10 cellular contexts compared by ENCODE assay signal in genomic region chr10:89129850-89130396, GRCh38.
A peak's percentile ranks its signal among the peaks of the same experiment; 100 is the strongest.
DNase-seq lines count a peak whose midpoint lies in the region; ATAC-seq and TF ChIP-seq lines count a peak whose summit lies in the region.
"Had no signal": no experiment of that assay in that cellular context is flagged by ENCODE, and none has a peak within 500 bp of the region (broad histone marks: within the 10 kb centered on the region; RNA-seq: fewer than 3 reads in every experiment).

No MANE protein-coding gene starts in this region.

- TF ChIP-seq POLR2A in sigmoid colon (IDR thresholded peaks at IDR 0.05), result no peak

- no peaks in the 10 kb centered on the region for H4K20me1 ChIP-seq in GM23248 (ENCODE audit: insufficient read depth)
- no peaks in the 10 kb centered on the region for H4K20me1 ChIP-seq in fibroblast of lung (ENCODE audit: control insufficient read depth, extremely low read depth, insufficient read depth, low read length)

- intact Hi-C loops in sigmoid colon (cut with DNase I), result no loop called here

- H3K4me3 ChIP-seq in GM23248 (peak overlapping the region; percentile 44), SJCRH30 (no peak overlapping the region), fibroblast of lung (replicated peaks in 1 of 4; ENCODE audit: control extremely low read depth in 1 of 4, insufficient read depth in 1 of 4, low read depth in 3 of 4, low read length in 4 of 4) (no peak overlapping the region), sigmoid colon (no peak overlapping the region)

- no peaks in the 10 kb centered on the region for H3K9me3 ChIP-seq in GM23248 (ENCODE audit: low read depth)
- no peaks in the 10 kb centered on the region for H3K9me3 ChIP-seq in SJCRH30 (replicated peaks)
- no peaks in the 10 kb centered on the region for H3K9me3 ChIP-seq in fibroblast of lung (ENCODE audit: control insufficient read depth, insufficient read depth, low read depth, low read length)
- H3K9me3 ChIP-seq in sigmoid colon, result no peaks in the 10 kb centered on the region

- 21% methylated on average over 6 of the region's 6 CpGs for WGBS in GM23248 (ENCODE audit: low coverage in 1 of 2, low lambda C conversion rate in 2 of 2, missing lambda C conversion rate in 2 of 2), 2 experiments
- WGBS in sigmoid colon, 2 donors, result 72 to 88% methylated on average over 6 of the region's 6 CpGs

- H3K9me3 Mint-ChIP-seq in endothelial cell (ENCODE audit: unreplicated experiment), result no peaks in the 10 kb centered on the region

- H3K36me3 Mint-ChIP-seq in endothelial cell (ENCODE audit: low read depth, unreplicated experiment), result no peaks in the 10 kb centered on the region

- H3K27me3 ChIP-seq in GM23248 (replicated peaks; ENCODE audit: insufficient read depth) (no peaks in the 10 kb centered on the region), SJCRH30 (no peaks in the 10 kb centered on the region), fibroblast of lung (ENCODE audit: control insufficient read depth, insufficient read depth, low read length) (no peaks in the 10 kb centered on the region), sigmoid colon (no peaks in the 10 kb centered on the region)

- H2AFZ ChIP-seq in GM23248, result no peak overlapping the region; the same call in 1 of the 2 replicates
- H2AFZ ChIP-seq in fibroblast of lung (ENCODE audit: low read length), result no peak overlapping the region

- H3K9ac ChIP-seq in GM23248, result peak overlapping the region; percentile 35; the same call in 1 of the 2 replicates
- H3K9ac ChIP-seq in fibroblast of lung (ENCODE audit: insufficient read depth, low read length), result no peak overlapping the region

- H3K4me3 Mint-ChIP-seq in endothelial cell (ENCODE audit: unreplicated experiment), result no peak overlapping the region

- H3K79me2 ChIP-seq in GM23248 (ENCODE audit: insufficient read depth), result no peaks in the 10 kb centered on the region
- no peaks in the 10 kb centered on the region for H3K79me2 ChIP-seq in fibroblast of lung (ENCODE audit: control insufficient read depth, insufficient read depth, low read length)

- no peak for ATAC-seq in activated CD4-positive, CD25-positive, alpha-beta regulatory T cell treated with anti-CD3 and anti-CD28 coated beads, Interleukin-2, amount 50 U/mL, for 24 hours
- no peak for ATAC-seq in HG03280 (IDR thresholded peaks at IDR 0.05; ENCODE audit: unreplicated experiment)
- no peak for ATAC-seq in HG03025 (IDR thresholded peaks at IDR 0.05; ENCODE audit: low FRiP score, unreplicated experiment)

- no peaks in the 10 kb centered on the region for H3K4me1 Mint-ChIP-seq in endothelial cell (ENCODE audit: unreplicated experiment)

- peak in 1 of 4 donors; percentile 17 for TF ChIP-seq EP300 in sigmoid colon (IDR thresholded peaks at IDR 0.05)

- H3K27me3 Mint-ChIP-seq in endothelial cell (ENCODE audit: unreplicated experiment), result peaks cover 3% of the 10 kb centered on the region

- in situ Hi-C loops in GM23248 (cut with MboI), result no loop called here

- peaks cover 10% of the 10 kb centered on the region; the same call in 1 of the 2 replicates for H3F3A ChIP-seq in GM23248 (ENCODE audit: insufficient read depth)

- H3K36me3 ChIP-seq in GM23248 (ENCODE audit: low read depth), result no peaks in the 10 kb centered on the region
- no peaks in the 10 kb centered on the region for H3K36me3 ChIP-seq in SJCRH30
- no peaks in the 10 kb centered on the region for H3K36me3 ChIP-seq in fibroblast of lung (ENCODE audit: control insufficient read depth, insufficient read depth, low read length)
- no peaks in the 10 kb centered on the region for H3K36me3 ChIP-seq in sigmoid colon
- H3K36me3 ChIP-seq: WERI-Rb-1 had no signal

- H3K4me1 ChIP-seq in GM23248 (ENCODE audit: insufficient read depth) (peaks cover 20% of the 10 kb centered on the region), SJCRH30 (no peaks in the 10 kb centered on the region), fibroblast of lung (ENCODE audit: control insufficient read depth, extremely low read depth, insufficient read depth, low read length) (peaks cover 2% of the 10 kb centered on the region), sigmoid colon (peaks cover 0 to 6% (median 0%) of the 10 kb centered on the region in 4 donors)

- peak overlapping the region; percentile 64 for H3K27ac ChIP-seq in GM23248
- H3K27ac ChIP-seq in SJCRH30, result no peak overlapping the region
- H3K27ac ChIP-seq in fibroblast of lung (ENCODE audit: insufficient read depth, low read length), result no peak overlapping the region
- no peak overlapping the region for H3K27ac ChIP-seq in sigmoid colon
- H3K27ac ChIP-seq: WERI-Rb-1 had no signal

- TF ChIP-seq CTCF in fibroblast of lung (conservative IDR thresholded peaks at IDR 0.05 in 1 of 2, IDR thresholded peaks at IDR 0.05 in 1 of 2; ENCODE audit: low read depth in 1 of 2, low read length in 2 of 2) (no peak), sigmoid colon (IDR thresholded peaks at IDR 0.05) (no peak), endothelial cell (IDR thresholded peaks at IDR 0.05; ENCODE audit: unreplicated experiment) (no peak)

- DNase-seq in GM23248 (peak; percentile 92), SJCRH30 (peak; percentile 9 to 32), fibroblast of lung (ENCODE audit: low read depth in 2 of 2) (peak; percentile 78 to 92), sigmoid colon (peak; percentile 70), endothelial cell (ENCODE audit: low spot score) (no peak)
- DNase-seq: activated effector memory CD4-positive, alpha-beta T cell treated with anti-CD3 and anti-CD28 coated beads, Interleukin-2, amount 50 U/mL, for 16 hours; WERI-Rb-1 had no signal

- H3K9me2 ChIP-seq in GM23248 (ENCODE audit: insufficient read depth), result no peaks in the 10 kb centered on the region

- H3K27ac Mint-ChIP-seq in endothelial cell (ENCODE audit: unreplicated experiment), result no peak overlapping the region

- peak overlapping the region; percentile 88 for H3K4me2 ChIP-seq in GM23248 (ENCODE audit: unreplicated experiment)
- H3K4me2 ChIP-seq in fibroblast of lung (ENCODE audit: extremely low read depth, insufficient read depth, low read length), result no peak overlapping the region
